24 cellular contexts compared by ENCODE assay signal in the genomic region with DNA sequence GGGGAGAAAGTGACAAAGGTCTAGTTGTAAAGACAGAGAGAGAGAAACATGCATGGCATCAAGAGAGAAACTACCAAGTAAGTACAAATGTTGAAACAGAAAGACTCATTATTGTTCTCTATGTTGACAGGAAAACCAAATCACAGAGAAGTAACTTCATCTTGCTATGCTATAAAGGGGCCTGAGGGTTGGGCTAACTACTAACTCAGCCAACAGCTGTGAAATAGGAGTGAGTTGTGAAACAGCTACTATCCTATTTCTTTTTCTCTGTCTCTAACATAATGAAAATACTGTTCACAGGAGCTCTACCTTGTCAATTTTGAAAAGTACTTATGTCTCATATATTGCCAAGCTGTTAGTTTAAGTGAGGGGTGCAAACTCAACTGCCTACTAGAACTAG.
"Had no signal": no experiment of that assay in that cellular context is flagged by ENCODE, and none has a peak within 500 bp of the region (broad histone marks: within the 10 kb centered on the region; RNA-seq: fewer than 3 reads in every experiment).

No MANE protein-coding gene starts in this region.

- H3K27me3 ChIP-seq: neural progenitor cell, neutrophil, right atrium auricular region, tibial nerve, uterus had no signal

- DNase-seq: islet precursor cell; left ventricle myocardium inferior; mesendoderm; naive B cell; natural killer cell; nephron progenitor cell; occipital lobe; right lobe of liver; stimulated activated CD4-positive, alpha-beta T cell treated with anti-CD3 and anti-CD28 coated beads, Interleukin-1b, Interleukin-23, amount 100 ng/mL, for 48 hours; stimulated activated CD4-positive, alpha-beta T cell treated with anti-CD3 and anti-CD28 coated beads, Interleukin-2, amount 100 ng/mL, for 48 hours; stimulated activated CD4-positive, alpha-beta T cell treated with anti-CD3 and anti-CD28 coated beads, Interleukin-4, amount 100 ng/mL, for 4 hours; stimulated activated CD8-positive, alpha-beta memory T cell treated with anti-CD3 and anti-CD28 coated beads, Interleukin-4, amount 100 ng/mL, for 48 hours; stimulated activated naive CD4-positive, alpha-beta T cell treated with Interleukin-2 at 50 U/mL for 16 hours; stimulated activated naive CD8-positive, alpha-beta T cell treated with anti-CD3 and anti-CD28 coated beads, Interleukin-15, amount 100 ng/mL, for 72 hours; substantia nigra; uterus had no signal

- H3K4me3 ChIP-seq: left ventricle myocardium inferior, lung, neural progenitor cell, right atrium auricular region, right lobe of liver, smooth muscle cell, tibial nerve, uterus had no signal

- H3K27ac ChIP-seq: left ventricle myocardium inferior, neural progenitor cell, neutrophil, parathyroid adenoma, right atrium auricular region, right lobe of liver, tibial nerve, uterus had no signal

- ATAC-seq: natural killer cell; right lobe of liver; stimulated activated memory B cell treated with anti-CD40 and anti-IgM and Interleukin-4, amounts not matched to agents 10 μg/mL and 1 μg/mL and 100 μg/mL, for 72 hours; stimulated activated naive CD8-positive, alpha-beta T cell treated with anti-CD3 and anti-CD28 coated beads, Interleukin-15, amount 100 ng/mL, for 72 hours had no signal

- H3K36me3 ChIP-seq: neural progenitor cell, neutrophil, right atrium auricular region, right lobe of liver, uterus had no signal
